Comparison of ENCODE assay signal across 21 cellular contexts in genomic region chr1:28718166-28718565, GRCh38. TPM values are rescaled to one million over a fixed set of nuclear protein-coding genes. Genes with fewer than 3 reads are reported as not detected.
DNase-seq lines count a peak whose midpoint lies in the region; ATAC-seq, FAIRE-seq and TF ChIP-seq lines count a peak whose summit lies in the region.
"Had no signal": no experiment of that assay in that cellular context is flagged by ENCODE, and none has a peak within 500 bp of the region (broad histone marks: within the 10 kb centered on the region; RNA-seq: fewer than 3 reads in every experiment).

No MANE protein-coding gene starts in this region.

- intact Hi-C loops in Caco-2 (cut with micrococcal nuclease; ENCODE audit: unreplicated experiment), result no loop called here

- H2BK120ac ChIP-seq in trophoblast cell (ENCODE audit: insufficient read depth, low read length, poor library complexity), result no peak overlapping the region

- POLR2A ChIA-PET in A549 (lab: Yijun Ruan, JAX), result no interaction called here
- POLR2A ChIA-PET in CD8-positive, alpha-beta memory T cell (lab: Charles Lee), result no interaction called here
- POLR2A ChIA-PET in Caco-2 (lab: Charles Lee), result interaction anchor here (0.5 to 1.0 kb wide), 2 partner anchors 19 to 75 kb away, joined by 4 to 9 read pairs; partner anchors contain the start of genes TAF12 and YTHDF2

- no peaks in the 10 kb centered on the region for H3K27me3 ChIP-seq in CD8-positive, alpha-beta memory T cell (ENCODE audit: insufficient read depth, low read length, poor library complexity, severe bottlenecking)
- H3K27me3 ChIP-seq in trophoblast cell (ENCODE audit: insufficient read depth, low read length), result no peaks in the 10 kb centered on the region
- H3K27me3 ChIP-seq in Caco-2 (replicated peaks; ENCODE audit: control insufficient read depth, insufficient read depth, low read length), result no peaks in the 10 kb centered on the region
- H3K27me3 ChIP-seq: BE2C; BLaER1 treated with 17β-estradiol and CSF1 and Interleukin-3, amounts not matched to agents 10 nM and 100 nM had no signal

- TF ChIP-seq CTCF in A549 (IDR thresholded peaks at IDR 0.05) (no peak), Caco-2 (IDR thresholded peaks at IDR 0.05; ENCODE audit: insufficient read depth in 1 of 2, low read depth in 1 of 2, low read length in 1 of 2, severe bottlenecking in 1 of 2, unreplicated experiment in 1 of 2) (no peak)

- H3K9me3 Mint-ChIP-seq in CD8-positive, alpha-beta memory T cell, result no peaks in the 10 kb centered on the region
- no peaks in the 10 kb centered on the region for H3K9me3 Mint-ChIP-seq in Caco-2 (ENCODE audit: unreplicated experiment)
- H3K9me3 Mint-ChIP-seq: CD4-positive, alpha-beta memory T cell; HFFc6 had no signal

- peaks cover 0 to 2% of the 10 kb centered on the region in 2 donors for H3K27me3 Mint-ChIP-seq in CD8-positive, alpha-beta memory T cell
- no peaks in the 10 kb centered on the region for H3K27me3 Mint-ChIP-seq in Caco-2 (ENCODE audit: insufficient read depth, unreplicated experiment)
- H3K27me3 Mint-ChIP-seq: CD4-positive, alpha-beta memory T cell had no signal

- peaks cover 0 to 28% (median 14%) of the 10 kb centered on the region in 3 donors for H3K36me3 Mint-ChIP-seq in CD8-positive, alpha-beta memory T cell
- no peaks in the 10 kb centered on the region for H3K36me3 Mint-ChIP-seq in Caco-2 (ENCODE audit: insufficient read depth, unreplicated experiment)

- no peak overlapping the region for H3K14ac ChIP-seq in trophoblast cell (ENCODE audit: low read length)

- H3K4me3 ChIP-seq in A549, result no peak overlapping the region
- no peak overlapping the region for H3K4me3 ChIP-seq in CD8-positive, alpha-beta memory T cell (ENCODE audit: low read length)
- H3K4me3 ChIP-seq in trophoblast cell (ENCODE audit: low read depth, low read length), result no peak overlapping the region
- H3K4me3 ChIP-seq in Caco-2 (ENCODE audit: low read depth, low read length), result no peak overlapping the region
- H3K4me3 ChIP-seq: BLaER1 treated with 17β-estradiol and CSF1 and Interleukin-3, amounts not matched to agents 10 nM and 100 nM; GM12878; HAP-1 had no signal

- no peak overlapping the region for H3K9ac ChIP-seq in trophoblast cell (ENCODE audit: low read length)
- H3K9ac ChIP-seq: BLaER1 treated with 17β-estradiol and CSF1 and Interleukin-3, amounts not matched to agents 10 nM and 100 nM had no signal

- no peak overlapping the region for H2BK5ac ChIP-seq in trophoblast cell (ENCODE audit: low read depth, low read length, poor library complexity)

- H2BK12ac ChIP-seq in trophoblast cell (ENCODE audit: low read length), result no peak overlapping the region

- H3K4me2 ChIP-seq in A549, result no peak overlapping the region
- H3K4me2 ChIP-seq in trophoblast cell (ENCODE audit: low read length), result no peak overlapping the region

- WGBS in A549 (ENCODE audit: missing lambda C conversion rate), result 95% methylated on average over 1 of the region's 1 CpG
- no CpG with 5 or more reads among the region's 1 CpG for WGBS in trophoblast cell (ENCODE audit: extremely low coverage, insufficient coverage, insufficient read length)

- H2AFZ ChIP-seq in trophoblast cell (ENCODE audit: insufficient read depth, low read length, poor library complexity), result no peak overlapping the region

- no peak for TF ChIP-seq RAD21 in A549 (conservative IDR thresholded peaks at IDR 0.05 in 1 of 2, IDR thresholded peaks at IDR 0.05 in 1 of 2)

- H3K36me3 ChIP-seq in CD8-positive, alpha-beta memory T cell (ENCODE audit: insufficient read depth, low read length), result peaks cover 14% of the 10 kb centered on the region
- H3K36me3 ChIP-seq in trophoblast cell (ENCODE audit: control insufficient read depth in 1 of 2, insufficient read depth in 2 of 2, low read length in 2 of 2), result peaks cover 10 to 21% of the 10 kb centered on the region in 2 experiments
- H3K36me3 ChIP-seq in Caco-2 (ENCODE audit: control insufficient read depth, insufficient read depth, low read length), result no peaks in the 10 kb centered on the region
- H3K36me3 ChIP-seq: BE2C had no signal

- no peak overlapping the region for H4K8ac ChIP-seq in trophoblast cell (ENCODE audit: low read depth, low read length)

- CTCF ChIA-PET in A549 (lab: Yijun Ruan, JAX), result interaction anchor here (1.0 to 2.1 kb wide), 2 partner anchors 18 to 67 kb away, joined by 3 to 7 read pairs; partner anchors contain the start of gene YTHDF2
- CTCF ChIA-PET in CD8-positive, alpha-beta memory T cell (lab: Charles Lee), result interaction anchor here (0.7 to 1.7 kb wide), 2 partner anchors 18 to 316 kb away, joined by 3 to 7 read pairs; partner anchors contain the start of gene YTHDF2
- CTCF ChIA-PET in Caco-2 (lab: Charles Lee), result no interaction called here

- DNase-seq in A549 (ENCODE audit: low read depth in 1 of 2, low spot score in 1 of 2) (no peak), amniotic epithelial cell (ENCODE audit: low read depth) (peak; percentile 14), trophoblast cell (peak; percentile 76 to 88), NCI-H146 (lab: John Stamatoyannopoulos, UW) (no peak), Caco-2 (no peak)
- DNase-seq in CD8-positive, alpha-beta memory T cell, result no peak
- DNase-seq: AML-193; BE2C; CD4-positive, alpha-beta memory T cell; DMS 273 treated with DMSO at 0.1 percent for 48 hours; DMS79; GDM1; GOT3 had no signal

- no peak for TF ChIP-seq POLR2A in A549 (IDR thresholded peaks at IDR 0.05; ENCODE audit: low read length)

- no peaks in the 10 kb centered on the region for H3K79me1 ChIP-seq in trophoblast cell (ENCODE audit: low read length)

- ATAC-seq in A549 (no peak), GM18868 (IDR thresholded peaks at IDR 0.05; ENCODE audit: unreplicated experiment) (no peak)
- ATAC-seq: GM12878 had no signal

- H2AK5ac ChIP-seq in trophoblast cell (ENCODE audit: low read length), result no peak overlapping the region

- no peak overlapping the region for H3K4me3 Mint-ChIP-seq in CD8-positive, alpha-beta memory T cell
- no peak overlapping the region for H3K4me3 Mint-ChIP-seq in Caco-2 (ENCODE audit: unreplicated experiment)
- H3K4me3 Mint-ChIP-seq: CD14-positive monocyte; CD4-positive, alpha-beta memory T cell; HFFc6 had no signal

- no peak for TF ChIP-seq EP300 in A549 (IDR thresholded peaks at IDR 0.05)

- no peak overlapping the region for H4K91ac ChIP-seq in trophoblast cell (ENCODE audit: low read depth, low read length)

- H3K27ac Mint-ChIP-seq in CD8-positive, alpha-beta memory T cell, result no peak overlapping the region
- H3K27ac Mint-ChIP-seq in Caco-2 (ENCODE audit: unreplicated experiment), result no peak overlapping the region

- no TSS peak for BruUV-seq in Caco-2 (replicated peaks; lab: Mats Ljungman, UMichigan)

- H3K79me2 ChIP-seq in trophoblast cell (ENCODE audit: control insufficient read depth, insufficient read depth, low read length, poor library complexity), result no peaks in the 10 kb centered on the region

- H3K9me3 ChIP-seq in A549 (no peaks in the 10 kb centered on the region), trophoblast cell (ENCODE audit: insufficient read depth, low read depth, low read length) (peaks cover 2% of the 10 kb centered on the region), Caco-2 (no peaks in the 10 kb centered on the region)
- H3K9me3 ChIP-seq in CD8-positive, alpha-beta memory T cell (ENCODE audit: low read length), result no peaks in the 10 kb centered on the region
- H3K9me3 ChIP-seq: BE2C, HAP-1 had no signal

- no peak overlapping the region for H3K4ac ChIP-seq in trophoblast cell (ENCODE audit: low read depth, low read length)

- H4K12ac ChIP-seq in trophoblast cell (ENCODE audit: low read depth, low read length), result no peak overlapping the region

- no peak for FAIRE-seq in A549 (lab: Jason Lieb, UNC)
- FAIRE-seq: D721Med, GM12878, H54 had no signal

- H3K4me1 ChIP-seq in A549 (peaks cover 7% of the 10 kb centered on the region; the same call in 2 of the 3 replicates), trophoblast cell (ENCODE audit: control insufficient read depth in 1 of 2, insufficient read depth in 2 of 2, low read length in 2 of 2) (peaks cover 0 to 7% of the 10 kb centered on the region in 2 experiments), Caco-2 (no peaks in the 10 kb centered on the region)
- H3K4me1 ChIP-seq in CD8-positive, alpha-beta memory T cell (ENCODE audit: insufficient read depth, low read length), result no peaks in the 10 kb centered on the region
- H3K4me1 ChIP-seq: BE2C, HAP-1 had no signal

- H3K27ac ChIP-seq in A549 (peak overlapping the region; percentile 60 to 75; a peak in 4 of 6 replicates), trophoblast cell (ENCODE audit: low read depth, low read length) (no peak overlapping the region)
- H3K27ac ChIP-seq in CD8-positive, alpha-beta memory T cell (ENCODE audit: low read depth, low read length), result peak overlapping the region; percentile 57

- H3K4me1 Mint-ChIP-seq in CD8-positive, alpha-beta memory T cell, result no peaks in the 10 kb centered on the region
- no peaks in the 10 kb centered on the region for H3K4me1 Mint-ChIP-seq in Caco-2 (ENCODE audit: low read depth, unreplicated experiment)

- no peak overlapping the region for H3K18ac ChIP-seq in trophoblast cell (ENCODE audit: low read length)

- no peak overlapping the region for H3K23ac ChIP-seq in trophoblast cell (ENCODE audit: low read length)

TF ChIP-seq in A549, 52 proteins besides CTCF, POLR2A, EP300 and RAD21 (continues in another document):
- TF ChIP-seq CEBPB (IDR thresholded peaks at IDR 0.05) (no peak), KDM1A (IDR thresholded peaks at IDR 0.05; ENCODE audit: low read depth) (no peak), HDAC2 (IDR thresholded peaks at IDR 0.05) (no peak), KDM5A (IDR thresholded peaks at IDR 0.05) (no peak), RCOR1 (IDR thresholded peaks at IDR 0.05; ENCODE audit: low read depth, low read length) (no peak), SMC3 (IDR thresholded peaks at IDR 0.05) (no peak)

RNA-seq across cellular contexts. Expression of gene YTHDF2, which starts 18.6 kb away (rescaled TPM):
- polyA plus RNA-seq in A549 (2011; rRNA removed) (55.6 and 59.3 TPM in 2 replicates), A549 (2017; fragmentation: RNase III; extraction: RNeasy Plus Mini Kit Qiagen cat#74134 plus additional on column Dnase treatment) (51.4 to 53.2 TPM (median 52.7 TPM) in 3 replicates)
- 28.0 and 30.7 TPM in 2 replicates for polyA plus RNA-seq in A549 (2012; cell fraction: cytosol; rRNA removed)
- polyA plus RNA-seq in A549 (2012; cell fraction: nucleus; rRNA removed), result 31.3 and 32.0 TPM in 2 replicates
- polyA minus RNA-seq in A549 (2011; rRNA and poly(A)+ RNA removed), result 108 and 113 TPM in 2 replicates
- total RNA-seq in CD8-positive, alpha-beta memory T cell, result 100 to 1,000 TPM in 1 of 2 experiments, 10 to 100 TPM in 1; 98.3 to 105 TPM
- 135 TPM for polyA plus RNA-seq in CD8-positive, alpha-beta memory T cell
- polyA plus RNA-seq in trophoblast cell (2013), result 150 and 158 TPM in 2 replicates
- 45.8 and 51.5 TPM in 2 replicates for total RNA-seq in Caco-2 (2022)

RNA-seq across cellular contexts. Expression of gene GMEB1, which starts 49.6 kb away (rescaled TPM):
- 6.9 and 7.1 TPM in 2 replicates for polyA plus RNA-seq in A549 (2011; rRNA removed)
- polyA plus RNA-seq in A549 (2012; cell fraction: cytosol; rRNA removed), result 3.7 and 4.3 TPM in 2 replicates
- 5.0 and 5.3 TPM in 2 replicates for polyA plus RNA-seq in A549 (2012; cell fraction: nucleus; rRNA removed)
- 5.2 to 5.3 TPM (median 5.3 TPM) in 3 replicates for polyA plus RNA-seq in A549 (2017; fragmentation: RNase III; extraction: RNeasy Plus Mini Kit Qiagen cat#74134 plus additional on column Dnase treatment)
- polyA minus RNA-seq in A549 (2011; rRNA and poly(A)+ RNA removed), result 10.5 and 11.3 TPM in 2 replicates
- total RNA-seq in CD8-positive, alpha-beta memory T cell, result 10 to 100 TPM; 21.3 to 21.8 TPM
- 24.3 TPM for polyA plus RNA-seq in CD8-positive, alpha-beta memory T cell
- polyA plus RNA-seq in trophoblast cell (2013), result 25.9 and 26.2 TPM in 2 replicates
- 4.3 and 5.2 TPM in 2 replicates for total RNA-seq in Caco-2 (2022)

Comparison
In these comparisons a context has a peak if more than half of its experiments do, and no peak if none do; other contexts are left out.
1. DNase-seq: peak in amniotic epithelial cell (single experiment) and trophoblast cell (2 of 2); none in A549 (0 of 2), CD8-positive, alpha-beta memory T cell (0 of 5), NCI-H146 (single experiment) and Caco-2 (0 of 2).